8 cellular contexts compared by ENCODE assay signal in the genomic region with DNA sequence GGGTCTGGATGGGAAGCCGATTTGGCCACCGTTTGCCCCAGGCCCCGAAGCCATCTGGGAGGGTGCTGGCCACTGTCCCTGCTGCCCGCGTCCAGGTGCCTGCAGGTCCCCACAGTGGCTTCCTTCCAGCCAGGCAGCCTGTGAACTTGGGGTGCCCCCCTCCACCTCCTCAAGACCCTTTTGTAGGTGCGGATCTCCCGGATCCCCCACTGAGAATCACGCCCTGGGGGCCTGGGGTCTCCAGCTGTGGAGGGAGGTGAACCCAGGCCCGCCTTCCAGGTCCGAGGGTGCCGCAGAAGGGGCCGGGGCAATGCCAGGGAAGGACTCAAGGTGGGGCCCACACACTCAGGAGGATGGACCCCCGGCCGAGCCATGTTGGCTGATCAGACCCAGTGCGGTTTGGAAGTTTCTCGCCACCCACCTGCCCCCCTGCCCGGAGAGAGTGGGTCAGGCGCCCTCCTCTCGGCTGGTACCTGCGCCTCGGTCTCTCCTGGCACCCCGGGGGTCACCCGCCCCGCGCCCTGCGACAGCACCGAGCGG. TPM values are rescaled to one million over a fixed set of nuclear protein-coding genes. Genes with fewer than 3 reads are reported as not detected.
DNase-seq lines count a peak whose midpoint lies in the region; ATAC-seq and TF ChIP-seq lines count a peak whose summit lies in the region.

No MANE protein-coding gene starts in this region.

- peaks cover 10% of the 10 kb centered on the region for H3K27me3 Mint-ChIP-seq in Caco-2 (ENCODE audit: insufficient read depth, unreplicated experiment)
- H3K27me3 Mint-ChIP-seq in immature natural killer cell (ENCODE audit: low read depth in 3 of 3): peaks cover 0 to 16% (median 7%) of the 10 kb centered on the region in 3 donors

- intact Hi-C loops in Caco-2 (cut with micrococcal nuclease; ENCODE audit: unreplicated experiment): loop anchor here (1.0 to 10.0 kb wide), 5 partner anchors 33 to 725 kb away; a partner anchor contains a TSS

- H3K4me3 ChIP-seq in Caco-2 (ENCODE audit: low read depth, low read length) (peak overlapping the region; percentile 33), NT2/D1 (ENCODE audit: insufficient read length, low read depth) (peak overlapping the region; percentile 95), neutrophil (ENCODE audit: low read depth in 1 of 2, low read length in 1 of 2) (peak overlapping the region; percentile 55 to 65)

- no peak for TF ChIP-seq CTCF in Caco-2 (IDR thresholded peaks at IDR 0.05; ENCODE audit: insufficient read depth in 1 of 2, low read depth in 1 of 2, low read length in 1 of 2, severe bottlenecking in 1 of 2, unreplicated experiment in 1 of 2)
- TF ChIP-seq CTCF in neutrophil (IDR thresholded peaks at IDR 0.05): no peak

- no peak overlapping the region for H3K27ac ChIP-seq in neutrophil

- no peak overlapping the region for H3K27ac Mint-ChIP-seq in Caco-2 (ENCODE audit: unreplicated experiment)
- H3K27ac Mint-ChIP-seq in immature natural killer cell: no peak overlapping the region

- BruUV-seq in Caco-2 (replicated peaks; lab: Mats Ljungman, UMichigan): no TSS peak

- H3K4me3 Mint-ChIP-seq in Caco-2 (ENCODE audit: unreplicated experiment) (peak overlapping the region; percentile 72), immature natural killer cell (peak overlapping the region in 2 of 5 donors; percentile 54 to 64)

- POLR2A ChIA-PET in Caco-2 (lab: Charles Lee): no interaction called here

- H3K4me1 Mint-ChIP-seq in Caco-2 (ENCODE audit: low read depth, unreplicated experiment): no peaks in the 10 kb centered on the region
- H3K4me1 Mint-ChIP-seq in immature natural killer cell: peaks cover 0 to 4% of the 10 kb centered on the region in 2 donors

- H3K9me3 Mint-ChIP-seq in Caco-2 (ENCODE audit: unreplicated experiment): no peaks in the 10 kb centered on the region
- no peaks in the 10 kb centered on the region for H3K9me3 Mint-ChIP-seq in immature natural killer cell

- DNase-seq in Caco-2: no peak
- no peak for DNase-seq in NT2/D1 (ENCODE audit: low read depth, low spot score)
- no peak for DNase-seq in NCI-H187 treated with DMSO at 0.1 percent for 48 hours (lab: John Stamatoyannopoulos, UW)
- no peak for DNase-seq in immature natural killer cell
- DNase-seq in effector CD4-positive, alpha-beta T cell: no peak
- no peak for DNase-seq in Ammon's horn (ENCODE audit: low spot score)

- H3K27me3 ChIP-seq in Caco-2 (replicated peaks; ENCODE audit: control insufficient read depth, insufficient read depth, low read length): peaks cover 1% of the 10 kb centered on the region
- peaks cover 6% of the 10 kb centered on the region for H3K27me3 ChIP-seq in NT2/D1 (ENCODE audit: insufficient read depth, insufficient read length)
- H3K27me3 ChIP-seq in neutrophil: peaks cover 97% of the 10 kb centered on the region

- peak overlapping the region; percentile 97 for H3K9ac ChIP-seq in NT2/D1 (ENCODE audit: insufficient read length, low read depth)

- peaks cover 23% of the 10 kb centered on the region for H3K4me1 ChIP-seq in Caco-2
- peaks cover 23% of the 10 kb centered on the region for H3K4me1 ChIP-seq in NT2/D1 (ENCODE audit: insufficient read depth, insufficient read length)
- peaks cover 32 to 39% of the 10 kb centered on the region in 2 experiments for H3K4me1 ChIP-seq in neutrophil (ENCODE audit: control insufficient read depth in 1 of 2, insufficient read depth in 1 of 2, low read depth in 1 of 2, low read length in 1 of 2)

- CTCF ChIA-PET in Caco-2 (lab: Charles Lee): interaction anchor here (1.0 to 1.5 kb wide), 3 partner anchors 34 to 725 kb away, joined by 3 to 11 read pairs (median 6); no protein-coding TSS in a partner anchor

- H3K36me3 Mint-ChIP-seq in Caco-2 (ENCODE audit: insufficient read depth, unreplicated experiment) (no peaks in the 10 kb centered on the region), immature natural killer cell (no peaks in the 10 kb centered on the region)

- H3K36me3 ChIP-seq in Caco-2 (ENCODE audit: control insufficient read depth, insufficient read depth, low read length) (no peaks in the 10 kb centered on the region), NT2/D1 (ENCODE audit: insufficient read depth, insufficient read length, low read length) (no peaks in the 10 kb centered on the region), neutrophil (no peaks in the 10 kb centered on the region)

- H3K9me3 ChIP-seq in Caco-2 (no peaks in the 10 kb centered on the region), NT2/D1 (ENCODE audit: insufficient read depth, low read length) (no peaks in the 10 kb centered on the region), neutrophil (no peaks in the 10 kb centered on the region)

- peak; percentile 1 for ATAC-seq in esophagus mucosa

RNA-seq across cellular contexts. Expression of a gene that starts 1.7 kb away (rescaled TPM):
- total RNA-seq in Caco-2 (2022) (3.6 and 4.6 TPM in 2 replicates), esophagus mucosa (2.2 TPM)
- polyA plus RNA-seq in immature natural killer cell: under 1 TPM in 1 of 3 donors, not detected in 2; 0.72 TPM

Comparison
In these comparisons a context has a peak if more than half of its experiments do, and no peak if none do; other contexts are left out.
1. H3K4me3 ChIP-seq: peak in every context shown above with its lines; median percentile 95 in NT2/D1; 60 in neutrophil; 33 in Caco-2.